ENCODE assay signal across 1 cellular context in genomic region chr1:85583355-85584263, GRCh38.
TF ChIP-seq lines count a peak whose summit lies in the region.

No MANE protein-coding gene starts in this region.

TF ChIP-seq in HepG2, 621 proteins besides CTCF, POLR2A, EP300 and RAD21:
- TF ChIP-seq FOSL1 (CRISPR knock-in tag; IDR thresholded peaks at IDR 0.05; ENCODE audit: borderline replicate concordance) (no peak), POLR2AphosphoS2 (IDR thresholded peaks at IDR 0.05; ENCODE audit: low read depth, low read length) (peak; percentile 17; the same call in 1 of the 2 replicates)
TF ChIP-seq in HepG2: peak in this region for 1.
